Comparison of ENCODE assay signal across 9 cellular contexts in genomic region chr7:1418505-1419309, GRCh38. TPM values are rescaled to one million over a fixed set of nuclear protein-coding genes. Genes with fewer than 3 reads are reported as not detected.
A peak's percentile ranks its signal among the peaks of the same experiment; 100 is the strongest.
DNase-seq lines count a peak whose midpoint lies in the region; ATAC-seq and TF ChIP-seq lines count a peak whose summit lies in the region.
"Had no signal": no experiment of that assay in that cellular context is flagged by ENCODE, and none has a peak within 500 bp of the region (broad histone marks: within the 10 kb centered on the region; RNA-seq: fewer than 3 reads in every experiment).

No MANE protein-coding gene starts in this region.

- intact Hi-C loops in posterior vena cava (cut with DNase I) = loop anchor here in 1 of 2 donors (10.0 kb wide), 1 partner anchor 194 kb away; no protein-coding TSS in a partner anchor

- H3K4me1 ChIP-seq in SJCRH30 = peaks cover 3% of the 10 kb centered on the region; the same call in 1 of the 2 replicates

- ATAC-seq in HG03521 (IDR thresholded peaks at IDR 0.05; ENCODE audit: unreplicated experiment) = no peak

- H3K27me3 ChIP-seq in SJCRH30 = no peaks in the 10 kb centered on the region

- TF ChIP-seq CTCF in GM10248 (IDR thresholded peaks at IDR 0.05; ENCODE audit: control extremely low read depth, extremely low read depth, low read depth, missing control alignments) = no peak

- H3K9me3 ChIP-seq in SJCRH30 (replicated peaks) = no peaks in the 10 kb centered on the region

- DNase-seq in NCI-H524 (lab: John Stamatoyannopoulos, UW) = peak; percentile 32 to 36
- no peak for DNase-seq in NCI-H524 treated with DMSO at 0.1 percent for 48 hours (lab: John Stamatoyannopoulos, UW)
- DNase-seq in HuH-7 (ENCODE audit: low spot score) = peak; percentile 71
- peak; percentile 21 to 34 for DNase-seq in SJCRH30
- peak; percentile 86 for DNase-seq in iPS-NIHi7 (ENCODE audit: extremely low spot score)
- DNase-seq in GM10248 (ENCODE audit: extremely low spot score) = no peak
- no peak for DNase-seq in posterior vena cava (ENCODE audit: low spot score)

- POLR2A ChIA-PET in GM10248 (lab: Yijun Ruan, JAX) = no interaction called here

- H3K27ac ChIP-seq in SJCRH30 = no peak overlapping the region
- H3K27ac ChIP-seq: epithelial cell of prostate had no signal

- no peaks in the 10 kb centered on the region for H3K36me3 ChIP-seq in SJCRH30

- CTCF ChIA-PET in GM10248 (lab: Yijun Ruan, JAX) = interaction anchor here (1.2 to 2.0 kb wide), 3 partner anchors 14 to 55 kb away, joined by 4 to 19 read pairs (median 10); no protein-coding TSS in a partner anchor

- no peak overlapping the region for H3K4me3 ChIP-seq in SJCRH30

RNA-seq across cellular contexts. Expression of gene MICALL2, which starts 40.6 kb away (rescaled TPM):
- total RNA-seq in SJCRH30 (2014; rRNA removed; shearing (Covaris generic)) = 1.1 and 1.3 TPM in 2 replicates
- 10 to 100 TPM; 33.3 to 38.5 TPM for total RNA-seq in posterior vena cava

Comparison
In these comparisons a context has a peak if more than half of its experiments do, and no peak if none do; other contexts are left out.
1. DNase-seq: peak in NCI-H524 (2 of 2), HuH-7 (single experiment), SJCRH30 (2 of 2) and iPS-NIHi7 (single experiment); none in NCI-H524 treated with DMSO at 0.1 percent for 48 hours (single experiment), GM10248 (single experiment) and posterior vena cava (single experiment).
2. RNA of gene MICALL2, which starts 40.6 kb away (total RNA-seq): 33.3 to 38.5 TPM in posterior vena cava; 1.1 to 1.3 TPM in SJCRH30; every median in the first group is over 10 times any median in the second.